Comparison of ENCODE assay signal across 19 cellular contexts in genomic region chr1:179822107-179822506, GRCh38. TPM values are rescaled to one million over a fixed set of nuclear protein-coding genes. Genes with fewer than 3 reads are reported as not detected.
DNase-seq lines count a peak whose midpoint lies in the region; ATAC-seq, FAIRE-seq and TF ChIP-seq lines count a peak whose summit lies in the region.
"Had no signal": no experiment of that assay in that cellular context is flagged by ENCODE, and none has a peak within 500 bp of the region (broad histone marks: within the 10 kb centered on the region; RNA-seq: fewer than 3 reads in every experiment).

No MANE protein-coding gene starts in this region.

- peaks cover 3% of the 10 kb centered on the region for H3K36me3 Mint-ChIP-seq in T-helper 17 cell (ENCODE audit: low read depth)
- H3K36me3 Mint-ChIP-seq: CD4-positive, alpha-beta memory T cell had no signal

- H3K27me3 ChIP-seq in KMS-11 (ENCODE audit: insufficient read depth, low read depth), result no peaks in the 10 kb centered on the region
- H3K27me3 ChIP-seq: BLaER1 treated with 17β-estradiol and CSF1 and Interleukin-3, amounts not matched to agents 10 nM and 100 nM had no signal

- H3K27ac ChIP-seq in KMS-11, result peak overlapping the region; percentile 65
- H3K27ac ChIP-seq: BLaER1 treated with 17β-estradiol and CSF1 and Interleukin-3, amounts not matched to agents 10 nM and 100 nM had no signal

- FAIRE-seq in GM12891 (lab: Jason Lieb, UNC), result peak; percentile 47
- FAIRE-seq: G401.6, GM12878, GM18507, GM19239 had no signal

- no peaks in the 10 kb centered on the region for H3K9me3 ChIP-seq in T-helper 17 cell (ENCODE audit: control insufficient read depth, low read length, poor library complexity, severe bottlenecking)
- H3K9me3 ChIP-seq: BLaER1 treated with 17β-estradiol and CSF1 and Interleukin-3, amounts not matched to agents 10 nM and 100 nM had no signal

- peak overlapping the region; percentile 40 for H2AFZ ChIP-seq in KMS-11 (ENCODE audit: low read depth)
- H2AFZ ChIP-seq: GM23338 had no signal

- H3K4me3 Mint-ChIP-seq in T-helper 17 cell, result no peak overlapping the region
- H3K4me3 Mint-ChIP-seq: B cell; CD4-positive, alpha-beta memory T cell; GM23338; H9 had no signal

- H3K9ac ChIP-seq in KMS-11, result no peak overlapping the region; the same call in 1 of the 2 replicates
- H3K9ac ChIP-seq: BLaER1 treated with 17β-estradiol and CSF1 and Interleukin-3, amounts not matched to agents 10 nM and 100 nM had no signal

- no peak for TF ChIP-seq POLR2A in GM12891 (IDR thresholded peaks at IDR 0.05; ENCODE audit: low read depth, low read length)

- no peaks in the 10 kb centered on the region for H3K4me1 Mint-ChIP-seq in T-helper 17 cell
- H3K4me1 Mint-ChIP-seq: B cell; CD4-positive, alpha-beta memory T cell had no signal

- peak overlapping the region; percentile 29 for H3K27ac Mint-ChIP-seq in T-helper 17 cell
- H3K27ac Mint-ChIP-seq: B cell, GM23338, H9 had no signal

- TF ChIP-seq CTCF in KMS-11 (conservative IDR thresholded peaks at IDR 0.05; ENCODE audit: low read depth, low read length), result no peak

- H3K4me2 ChIP-seq in KMS-11, result peak overlapping the region; percentile 33; the same call in 1 of the 2 replicates
- H3K4me2 ChIP-seq: BLaER1 treated with 17β-estradiol and CSF1 and Interleukin-3, amounts not matched to agents 10 nM and 100 nM; GM23338 had no signal

- H4K20me1 ChIP-seq in KMS-11 (ENCODE audit: insufficient read depth), result no peaks in the 10 kb centered on the region
- H4K20me1 ChIP-seq: BLaER1 treated with 17β-estradiol and CSF1 and Interleukin-3, amounts not matched to agents 10 nM and 100 nM had no signal

- H3K79me2 ChIP-seq in KMS-11 (ENCODE audit: insufficient read depth, low read depth), result no peaks in the 10 kb centered on the region

- ATAC-seq in T-helper 17 cell (no peak), HG02678 (IDR thresholded peaks at IDR 0.05; ENCODE audit: unreplicated experiment) (no peak)
- ATAC-seq: GM12878, GM23338, HCT116 had no signal

- no peak overlapping the region for H3K4me3 ChIP-seq in KMS-11 (IDR thresholded peaks at IDR 0.05; ENCODE audit: insufficient read depth, low read depth, low read length)
- H3K4me3 ChIP-seq: BLaER1 treated with 17β-estradiol and CSF1 and Interleukin-3, amounts not matched to agents 10 nM and 100 nM; GM12878; GM23338 had no signal

- DNase-seq in GM12891 (ENCODE audit: insufficient read length, low spot score), result no peak
- DNase-seq in T-helper 17 cell, result no peak
- DNase-seq in NCI-H2171 (lab: John Stamatoyannopoulos, UW), result no peak
- DNase-seq in activated gamma-delta T cell (lab: John Stamatoyannopoulos, UW), result no peak
- DNase-seq: CD4-positive, alpha-beta memory T cell; COR-L47; DMS153; DND-41 had no signal

- H3K4me1 ChIP-seq in KMS-11 (ENCODE audit: low read depth, poor library complexity, severe bottlenecking), result peaks cover 57% of the 10 kb centered on the region

- H3K27me3 Mint-ChIP-seq in T-helper 17 cell, result peaks cover 6% of the 10 kb centered on the region
- H3K27me3 Mint-ChIP-seq: CD4-positive, alpha-beta memory T cell had no signal

- no peaks in the 10 kb centered on the region for H3K36me3 ChIP-seq in KMS-11 (ENCODE audit: insufficient read depth)
- H3K36me3 ChIP-seq: BLaER1 treated with 17β-estradiol and CSF1 and Interleukin-3, amounts not matched to agents 10 nM and 100 nM had no signal

TF ChIP-seq in GM12891, 5 proteins besides CTCF, POLR2A, EP300 and RAD21:
- TF ChIP-seq TAF1 (IDR thresholded peaks at IDR 0.05; ENCODE audit: low read depth, low read length) (no peak), POLR2AphosphoS5 (IDR thresholded peaks at IDR 0.05; ENCODE audit: low read depth, low read length) (no peak), POU2F2 (IDR thresholded peaks at IDR 0.05; ENCODE audit: low read depth, low read length) (no peak), SPI1 (IDR thresholded peaks at IDR 0.05; ENCODE audit: low read depth, low read length) (no peak), PAX5 (IDR thresholded peaks at IDR 0.05; ENCODE audit: insufficient read depth, low read length, severe bottlenecking) (no peak)

RNA-seq across cellular contexts. Expression of gene TOR1AIP2, which starts 55.5 kb away (rescaled TPM):
- 6.4 TPM for polyA plus RNA-seq in GM12891 (2012; ENCODE audit: low read depth, missing spikeins)
- total RNA-seq in T-helper 17 cell, result 10 to 100 TPM; 64.0 to 70.9 TPM

RNA-seq across cellular contexts. Expression of gene TOR1AIP1, which starts 60.0 kb away (rescaled TPM):
- polyA plus RNA-seq in GM12891 (2012; ENCODE audit: low read depth, missing spikeins), result 13.2 TPM
- total RNA-seq in T-helper 17 cell, result 10 to 100 TPM; 65.1 to 87.6 TPM
